ENCODE assay signal across 1 cellular context in the genomic region with DNA sequence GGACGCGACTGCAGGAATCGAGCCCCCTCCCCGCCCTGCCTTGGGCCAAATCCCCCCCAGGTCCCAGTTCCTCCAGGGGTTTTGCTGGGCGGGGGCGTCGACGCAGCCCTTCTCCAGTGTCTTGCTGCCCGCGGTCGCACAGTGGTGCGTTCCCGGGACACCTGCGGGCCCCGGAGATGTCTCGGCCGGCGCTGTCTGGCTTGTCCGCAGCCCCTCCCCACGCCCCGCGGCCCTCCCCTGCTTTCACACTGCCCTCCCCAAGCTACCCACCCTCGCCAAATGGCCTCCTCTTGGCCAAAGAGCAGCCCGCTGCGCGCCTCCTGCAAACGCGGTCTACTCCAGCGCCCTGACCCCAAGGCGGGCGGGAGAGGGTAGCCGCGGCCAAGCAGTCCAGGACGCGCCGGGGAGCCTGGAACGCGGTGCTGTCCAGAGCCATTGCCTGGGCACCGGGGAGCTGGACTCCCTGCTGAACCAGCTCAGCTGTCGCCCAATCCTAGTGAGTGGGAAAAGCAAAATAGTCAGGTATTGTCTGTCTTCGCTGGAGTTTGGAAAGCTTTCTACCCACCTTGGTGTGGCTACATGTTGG.
TF ChIP-seq lines count a peak whose summit lies in the region.

No MANE protein-coding gene starts in this region.

TF ChIP-seq in HEK293, 187 proteins besides CTCF, POLR2A, EP300 and RAD21 (continued from another document):
- TF ChIP-seq, protein P1, sequence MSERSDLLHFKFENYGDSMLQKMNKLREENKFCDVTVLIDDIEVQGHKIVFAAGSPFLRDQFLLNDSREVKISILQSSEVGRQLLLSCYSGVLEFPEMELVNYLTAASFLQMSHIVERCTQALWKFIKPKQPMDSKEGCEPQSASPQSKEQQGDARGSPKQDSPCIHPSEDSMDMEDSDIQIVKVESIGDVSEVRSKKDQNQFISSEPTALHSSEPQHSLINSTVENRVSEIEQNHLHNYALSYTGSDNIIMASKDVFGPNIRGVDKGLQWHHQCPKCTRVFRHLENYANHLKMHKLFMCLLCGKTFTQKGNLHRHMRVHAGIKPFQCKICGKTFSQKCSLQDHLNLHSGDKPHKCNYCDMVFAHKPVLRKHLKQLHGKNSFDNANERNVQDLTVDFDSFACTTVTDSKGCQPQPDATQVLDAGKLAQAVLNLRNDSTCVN (tag by site-specific recombination; optimal IDR thresholded peaks at IDR 0.05), result peak; percentile 75
- TF ChIP-seq ZNF670 (tag by site-specific recombination; IDR thresholded peaks at IDR 0.05; ENCODE audit: low read depth), result no peak
- TF ChIP-seq, protein P2, sequence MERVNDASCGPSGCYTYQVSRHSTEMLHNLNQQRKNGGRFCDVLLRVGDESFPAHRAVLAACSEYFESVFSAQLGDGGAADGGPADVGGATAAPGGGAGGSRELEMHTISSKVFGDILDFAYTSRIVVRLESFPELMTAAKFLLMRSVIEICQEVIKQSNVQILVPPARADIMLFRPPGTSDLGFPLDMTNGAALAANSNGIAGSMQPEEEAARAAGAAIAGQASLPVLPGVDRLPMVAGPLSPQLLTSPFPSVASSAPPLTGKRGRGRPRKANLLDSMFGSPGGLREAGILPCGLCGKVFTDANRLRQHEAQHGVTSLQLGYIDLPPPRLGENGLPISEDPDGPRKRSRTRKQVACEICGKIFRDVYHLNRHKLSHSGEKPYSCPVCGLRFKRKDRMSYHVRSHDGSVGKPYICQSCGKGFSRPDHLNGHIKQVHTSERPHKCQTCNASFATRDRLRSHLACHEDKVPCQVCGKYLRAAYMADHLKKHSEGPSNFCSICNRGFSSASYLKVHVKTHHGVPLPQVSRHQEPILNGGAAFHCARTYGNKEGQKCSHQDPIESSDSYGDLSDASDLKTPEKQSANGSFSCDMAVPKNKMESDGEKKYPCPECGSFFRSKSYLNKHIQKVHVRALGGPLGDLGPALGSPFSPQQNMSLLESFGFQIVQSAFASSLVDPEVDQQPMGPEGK (tag by site-specific recombination; IDR thresholded peaks at IDR 0.05), result peak; percentile 43; the same call in 1 of the 2 replicates
- TF ChIP-seq ZBTB20 (tag by site-specific recombination; IDR thresholded peaks at IDR 0.05), result peak; percentile 49; the same call in 1 of the 2 replicates
- 0 out of 2 replicates have a peak, but pooled peaks have one; percentile 11 for TF ChIP-seq ZBTB8A (tag by site-specific recombination; IDR thresholded peaks at IDR 0.05)
- TF ChIP-seq, protein P3, sequence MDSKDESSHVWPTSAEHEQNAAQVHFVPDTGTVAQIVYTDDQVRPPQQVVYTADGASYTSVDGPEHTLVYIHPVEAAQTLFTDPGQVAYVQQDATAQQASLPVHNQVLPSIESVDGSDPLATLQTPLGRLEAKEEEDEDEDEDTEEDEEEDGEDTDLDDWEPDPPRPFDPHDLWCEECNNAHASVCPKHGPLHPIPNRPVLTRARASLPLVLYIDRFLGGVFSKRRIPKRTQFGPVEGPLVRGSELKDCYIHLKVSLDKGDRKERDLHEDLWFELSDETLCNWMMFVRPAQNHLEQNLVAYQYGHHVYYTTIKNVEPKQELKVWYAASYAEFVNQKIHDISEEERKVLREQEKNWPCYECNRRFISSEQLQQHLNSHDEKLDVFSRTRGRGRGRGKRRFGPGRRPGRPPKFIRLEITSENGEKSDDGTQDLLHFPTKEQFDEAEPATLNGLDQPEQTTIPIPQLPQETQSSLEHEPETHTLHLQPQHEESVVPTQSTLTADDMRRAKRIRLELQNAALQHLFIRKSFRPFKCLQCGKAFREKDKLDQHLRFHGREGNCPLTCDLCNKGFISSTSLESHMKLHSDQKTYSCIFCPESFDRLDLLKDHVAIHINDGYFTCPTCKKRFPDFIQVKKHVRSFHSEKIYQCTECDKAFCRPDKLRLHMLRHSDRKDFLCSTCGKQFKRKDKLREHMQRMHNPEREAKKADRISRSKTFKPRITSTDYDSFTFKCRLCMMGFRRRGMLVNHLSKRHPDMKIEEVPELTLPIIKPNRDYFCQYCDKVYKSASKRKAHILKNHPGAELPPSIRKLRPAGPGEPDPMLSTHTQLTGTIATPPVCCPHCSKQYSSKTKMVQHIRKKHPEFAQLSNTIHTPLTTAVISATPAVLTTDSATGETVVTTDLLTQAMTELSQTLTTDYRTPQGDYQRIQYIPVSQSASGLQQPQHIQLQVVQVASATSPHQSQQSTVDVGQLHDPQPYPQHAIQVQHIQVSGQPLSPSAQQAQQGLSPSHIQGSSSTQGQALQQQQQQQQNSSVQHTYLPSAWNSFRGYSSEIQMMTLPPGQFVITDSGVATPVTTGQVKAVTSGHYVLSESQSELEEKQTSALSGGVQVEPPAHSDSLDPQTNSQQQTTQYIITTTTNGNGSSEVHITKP (tag by site-specific recombination; IDR thresholded peaks at IDR 0.05), result peak; percentile 51; the same call in 1 of the 2 replicates
- no peak for TF ChIP-seq RBAK (tag by site-specific recombination; IDR thresholded peaks at IDR 0.05)
- TF ChIP-seq GLIS2 (tag by site-specific recombination; IDR thresholded peaks at IDR 0.05), result peak; percentile 70
- TF ChIP-seq TRIM28 (IDR thresholded peaks at IDR 0.05; ENCODE audit: borderline replicate concordance, low read length), result no peak
